Comparison of ENCODE assay signal across 1 cellular context in genomic region chr11:117075186-117075585, GRCh38.
TF ChIP-seq lines count a peak whose summit lies in the region.

No MANE protein-coding gene starts in this region.

TF ChIP-seq in GM12878, 131 proteins besides CTCF, POLR2A, EP300 and RAD21 (continued from another document):
- TF ChIP-seq ETV6 (conservative IDR thresholded peaks at IDR 0.05 in 1 of 2, IDR thresholded peaks at IDR 0.05 in 1 of 2; ENCODE audit: borderline replicate concordance in 1 of 2, low read depth in 1 of 2) (no peak), ZSCAN29 (IDR thresholded peaks at IDR 0.05) (no peak)
